Comparison of ENCODE assay signal across 8 cellular contexts in genomic region chr1:31943546-31944184, GRCh38. TPM values are rescaled to one million over a fixed set of nuclear protein-coding genes. Genes with fewer than 3 reads are reported as not detected.
DNase-seq lines count a peak whose midpoint lies in the region; ATAC-seq and TF ChIP-seq lines count a peak whose summit lies in the region.

No MANE protein-coding gene starts in this region.

- no peaks in the 10 kb centered on the region for H3K27me3 Mint-ChIP-seq in CD4-positive, CD25-positive, alpha-beta regulatory T cell

- H3K27ac ChIP-seq in CD4-positive, CD25-positive, alpha-beta regulatory T cell (ENCODE audit: insufficient read depth, low read length, poor library complexity, severe bottlenecking): peak overlapping the region; percentile 86

- DNase-seq in CD4-positive, CD25-positive, alpha-beta regulatory T cell: peak in 2 of 3 donors; percentile 33 to 75
- DNase-seq in amniotic epithelial cell (ENCODE audit: low read depth): peak; percentile 69
- DNase-seq in myocyte (ENCODE audit: low read depth): peak; percentile 48
- no peak for DNase-seq in NCI-H226
- no peak for DNase-seq in DMS 273 treated with DMSO at 0.1 percent for 48 hours (lab: John Stamatoyannopoulos, UW)
- DNase-seq in GM10248 (ENCODE audit: extremely low spot score): no peak

- no peaks in the 10 kb centered on the region for H3K9me3 ChIP-seq in CD4-positive, CD25-positive, alpha-beta regulatory T cell (ENCODE audit: control insufficient read depth in 2 of 2, low read length in 2 of 2)

- H3K36me3 Mint-ChIP-seq in CD4-positive, CD25-positive, alpha-beta regulatory T cell: no peaks in the 10 kb centered on the region

- peaks cover 59% of the 10 kb centered on the region for H3K4me1 ChIP-seq in CD4-positive, CD25-positive, alpha-beta regulatory T cell (ENCODE audit: control insufficient read depth, insufficient read depth, low read length, poor library complexity, severe bottlenecking)

- CTCF ChIA-PET in GM10248 (lab: Yijun Ruan, JAX): interaction anchor here (0.7 to 15.0 kb wide), 8 partner anchors 10 to 155 kb away, joined by 3 to 501 read pairs (median 4); no protein-coding TSS in a partner anchor

- no peak for TF ChIP-seq CTCF in GM10248 (IDR thresholded peaks at IDR 0.05; ENCODE audit: control extremely low read depth, extremely low read depth, low read depth, missing control alignments)

- no peaks in the 10 kb centered on the region for H3K9me3 Mint-ChIP-seq in CD4-positive, CD25-positive, alpha-beta regulatory T cell

- peak overlapping the region; percentile 85 for H3K4me3 ChIP-seq in CD4-positive, CD25-positive, alpha-beta regulatory T cell (ENCODE audit: low read depth, low read length)

- peak overlapping the region; percentile 80 to 93 (median 88) for H3K4me3 Mint-ChIP-seq in CD4-positive, CD25-positive, alpha-beta regulatory T cell

- peaks cover 14 to 70% (median 42%) of the 10 kb centered on the region in 4 donors for H3K4me1 Mint-ChIP-seq in CD4-positive, CD25-positive, alpha-beta regulatory T cell

- no peaks in the 10 kb centered on the region for H3K36me3 ChIP-seq in CD4-positive, CD25-positive, alpha-beta regulatory T cell (ENCODE audit: control insufficient read depth, insufficient read depth, low read length)

- H3K27ac Mint-ChIP-seq in CD4-positive, CD25-positive, alpha-beta regulatory T cell: peak overlapping the region; percentile 95 to 96 (median 95)

- H3K27me3 ChIP-seq in CD4-positive, CD25-positive, alpha-beta regulatory T cell (ENCODE audit: control insufficient read depth, insufficient read depth, low read length): no peaks in the 10 kb centered on the region

- POLR2A ChIA-PET in GM10248 (lab: Yijun Ruan, JAX): interaction anchor here (0.5 to 3.4 kb wide), 6 partner anchors 8 to 70 kb away, joined by 3 to 33 read pairs (median 4); no protein-coding TSS in a partner anchor

- no peak for ATAC-seq in CD4-positive, CD25-positive, alpha-beta regulatory T cell (ENCODE audit: low read depth in 2 of 2)
- ATAC-seq in HG02938 (IDR thresholded peaks at IDR 0.05; ENCODE audit: unreplicated experiment) (peak; percentile 23), GM21737 (IDR thresholded peaks at IDR 0.05; ENCODE audit: unreplicated experiment) (no peak)

RNA-seq across cellular contexts. Expression of gene PTP4A2, which starts 5.5 kb away (rescaled TPM):
- 364 TPM for total RNA-seq in CD4-positive, CD25-positive, alpha-beta regulatory T cell
- 100 to 1,000 TPM; 288 to 597 (median 387) TPM for polyA plus RNA-seq in CD4-positive, CD25-positive, alpha-beta regulatory T cell
- 248 and 298 TPM in 2 replicates for total RNA-seq in myocyte
- polyA plus RNA-seq in myocyte (2012): 228 TPM

Comparison
In these comparisons a context has a peak if more than half of its experiments do, and no peak if none do; other contexts are left out.
1. DNase-seq: peak in CD4-positive, CD25-positive, alpha-beta regulatory T cell (2 of 3), amniotic epithelial cell (single experiment) and myocyte (single experiment); none in NCI-H226 (single experiment), DMS 273 treated with DMSO at 0.1 percent for 48 hours (single experiment) and GM10248 (single experiment).